Comparison of ENCODE assay signal across 8 cellular contexts in the genomic region with DNA sequence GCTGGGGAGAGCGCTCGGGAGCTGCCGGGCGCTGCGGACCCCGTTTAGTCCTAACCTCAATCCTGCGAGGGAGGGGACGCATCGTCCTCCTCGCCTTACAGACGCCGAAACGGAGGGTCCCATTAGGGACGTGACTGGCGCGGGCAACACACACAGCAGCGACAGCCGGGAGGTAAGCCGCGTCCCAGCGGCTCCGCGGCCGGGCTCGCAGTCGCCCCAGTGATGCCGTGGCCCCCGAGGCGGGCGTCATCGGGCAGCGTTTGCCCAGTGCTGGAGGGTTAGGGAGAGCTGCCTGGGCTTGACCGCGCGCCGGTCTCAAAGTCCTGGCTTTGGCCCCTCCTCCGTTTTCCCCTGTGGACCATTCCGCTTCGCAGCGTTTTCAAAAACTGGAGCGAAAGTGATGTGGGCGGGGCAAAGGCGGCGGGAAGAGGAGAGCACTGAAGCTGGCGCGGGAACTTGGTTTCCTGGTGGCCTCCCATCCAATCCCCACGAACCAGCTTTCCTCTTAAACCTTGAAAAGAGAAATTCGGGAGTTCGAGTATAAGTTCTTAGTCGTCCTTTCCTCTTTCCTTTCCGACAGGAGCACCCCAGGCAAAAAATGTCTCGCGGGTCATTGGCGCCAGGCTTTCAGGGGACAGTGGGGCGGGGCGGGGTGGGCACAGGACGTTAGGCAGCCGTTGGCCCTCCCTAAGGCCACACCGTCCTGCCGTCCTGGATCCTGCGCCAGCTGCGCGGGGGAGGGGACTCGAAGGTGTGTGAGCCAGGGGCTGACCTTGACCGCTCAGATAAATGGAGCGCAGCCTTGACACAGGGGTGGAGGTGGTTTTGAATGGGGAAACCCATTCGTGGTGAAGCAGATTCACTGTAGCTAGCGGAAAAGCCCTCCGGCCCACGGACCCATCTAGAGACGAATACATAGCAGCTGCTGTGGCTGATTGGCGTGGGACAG. TPM values are rescaled to one million over a fixed set of nuclear protein-coding genes. Genes with fewer than 3 reads are reported as not detected.
DNase-seq lines count a peak whose midpoint lies in the region; ATAC-seq, FAIRE-seq and TF ChIP-seq lines count a peak whose summit lies in the region.

No MANE protein-coding gene starts in this region.

- H4K91ac ChIP-seq in trophoblast cell (ENCODE audit: low read depth, low read length) = peak overlapping the region; percentile 94

- DNase-seq in GM12891 (ENCODE audit: insufficient read length, low spot score) (peak; percentile 72), NAMALWA (ENCODE audit: low spot score) (peak; percentile 72), SK-N-MC (ENCODE audit: low read depth, low spot score) (no peak), amniotic epithelial cell (ENCODE audit: low read depth) (peak; percentile 76), left cardiac atrium (peak; percentile 84), trophoblast cell (peak; percentile 76 to 90), uterus (peak; percentile 78 to 86)

- H2BK120ac ChIP-seq in trophoblast cell (ENCODE audit: insufficient read depth, low read length, poor library complexity) = peak overlapping the region; percentile 57

- H2BK5ac ChIP-seq in trophoblast cell (ENCODE audit: low read depth, low read length, poor library complexity) = peak overlapping the region; percentile 93

- H4K8ac ChIP-seq in trophoblast cell (ENCODE audit: low read depth, low read length) = peak overlapping the region; percentile 90

- intact Hi-C loops in left cardiac atrium (cut with DNase I) = no loop called here
- intact Hi-C loops in uterus (cut with DNase I; ENCODE audit: low total_unique reads) = no loop called here

- no CpG with 5 or more reads among the region's 72 CpGs for WGBS in trophoblast cell (ENCODE audit: extremely low coverage, insufficient coverage, insufficient read length)

- H3K27ac ChIP-seq in SK-N-MC (peak overlapping the region; percentile 81), trophoblast cell (ENCODE audit: low read depth, low read length) (peak overlapping the region; percentile 91), uterus (peak overlapping the region; percentile 13 to 31)

- FAIRE-seq in GM12891 (lab: Jason Lieb, UNC) = peak; percentile 67

- H3K4me3 ChIP-seq in SK-N-MC (peak overlapping the region; percentile 94), trophoblast cell (ENCODE audit: low read depth, low read length) (peak overlapping the region; percentile 97), uterus (peak overlapping the region; percentile 50 to 55)

- H3K4ac ChIP-seq in trophoblast cell (ENCODE audit: low read depth, low read length) = peak overlapping the region; percentile 61

- H3K18ac ChIP-seq in trophoblast cell (ENCODE audit: low read length) = peak overlapping the region; percentile 80

- peak overlapping the region; percentile 15 for H2AK5ac ChIP-seq in trophoblast cell (ENCODE audit: low read length)

- ATAC-seq in HG02610 (IDR thresholded peaks at IDR 0.05; ENCODE audit: unreplicated experiment) = peak; percentile 62
- ATAC-seq in left cardiac atrium = peak; percentile 90 to 96

- H3K36me3 ChIP-seq in SK-N-MC (ENCODE audit: insufficient read depth, low read length) (peaks cover 37% of the 10 kb centered on the region), trophoblast cell (ENCODE audit: control insufficient read depth in 1 of 2, insufficient read depth in 2 of 2, low read length in 2 of 2) (peaks cover 16 to 17% of the 10 kb centered on the region in 2 experiments), uterus (no peaks in the 10 kb centered on the region)

- peak overlapping the region; percentile 93 for H2AFZ ChIP-seq in trophoblast cell (ENCODE audit: insufficient read depth, low read length, poor library complexity)

- TF ChIP-seq CTCF in uterus (IDR thresholded peaks at IDR 0.05) = no peak

- H3K4me1 ChIP-seq in trophoblast cell (ENCODE audit: control insufficient read depth in 1 of 2, insufficient read depth in 2 of 2, low read length in 2 of 2) = peaks cover 4 to 5% of the 10 kb centered on the region in 2 experiments
- no peaks in the 10 kb centered on the region for H3K4me1 ChIP-seq in uterus

- peak overlapping the region; percentile 81 for H3K14ac ChIP-seq in trophoblast cell (ENCODE audit: low read length)

- H3K79me2 ChIP-seq in trophoblast cell (ENCODE audit: control insufficient read depth, insufficient read depth, low read length, poor library complexity) = peaks cover 15% of the 10 kb centered on the region

- peak overlapping the region; percentile 93 for H3K4me2 ChIP-seq in trophoblast cell (ENCODE audit: low read length)

- H3K9me3 ChIP-seq in SK-N-MC (ENCODE audit: low read depth, low read length) (0 out of 2 replicates have a peak, but pooled peaks cover 3% of the 10 kb centered on the region), trophoblast cell (ENCODE audit: insufficient read depth, low read depth, low read length) (no peaks in the 10 kb centered on the region), uterus (no peaks in the 10 kb centered on the region)

- H3K27me3 ChIP-seq in trophoblast cell (ENCODE audit: insufficient read depth, low read length) = no peaks in the 10 kb centered on the region
- peaks cover 0 to 3% of the 10 kb centered on the region in 2 donors for H3K27me3 ChIP-seq in uterus

- H3K79me1 ChIP-seq in trophoblast cell (ENCODE audit: low read length) = peaks cover 16% of the 10 kb centered on the region

- peak overlapping the region; percentile 52 for H3K23ac ChIP-seq in trophoblast cell (ENCODE audit: low read length)

- peak overlapping the region; percentile 76 for H4K12ac ChIP-seq in trophoblast cell (ENCODE audit: low read depth, low read length)

- peak; percentile 34; the same call in 1 of the 2 replicates for TF ChIP-seq POLR2A in GM12891 (IDR thresholded peaks at IDR 0.05; ENCODE audit: low read depth, low read length)
- no peak for TF ChIP-seq POLR2A in uterus (IDR thresholded peaks at IDR 0.05)

- H3K9ac ChIP-seq in SK-N-MC (ENCODE audit: insufficient read length) (peak overlapping the region; percentile 87), trophoblast cell (ENCODE audit: low read length) (peak overlapping the region; percentile 87)

- H2BK12ac ChIP-seq in trophoblast cell (ENCODE audit: low read length) = peak overlapping the region; percentile 1

TF ChIP-seq in GM12891, 5 proteins besides CTCF, POLR2A, EP300 and RAD21:
- peak; percentile 56; the same call in 1 of the 2 replicates for TF ChIP-seq TAF1 (IDR thresholded peaks at IDR 0.05; ENCODE audit: low read depth, low read length)
- TF ChIP-seq POU2F2 (IDR thresholded peaks at IDR 0.05; ENCODE audit: low read depth, low read length) = 0 out of 2 replicates have a peak, but pooled peaks have one; percentile 7
- peak; percentile 54 for TF ChIP-seq POLR2AphosphoS5 (IDR thresholded peaks at IDR 0.05; ENCODE audit: low read depth, low read length)
- TF ChIP-seq PAX5 (IDR thresholded peaks at IDR 0.05; ENCODE audit: insufficient read depth, low read length, severe bottlenecking) = no peak

RNA-seq across cellular contexts. Expression of gene TYMS, which starts 0.8 kb away (rescaled TPM):
- polyA plus RNA-seq in GM12891 (2012; ENCODE audit: low read depth, missing spikeins) = 210 TPM
- 1 to 10 TPM; 3.8 to 7.3 TPM for total RNA-seq in left cardiac atrium
- polyA plus RNA-seq in trophoblast cell (2013) = 79.9 and 81.7 TPM in 2 replicates
- total RNA-seq in uterus = 10 to 100 TPM in 1 of 4 donors, 1 to 10 TPM in 1, under 1 TPM in 1, not detected in 1; 0.26 to 28.6 (median 4.8) TPM

RNA-seq across cellular contexts. Expression of gene ENOSF1, which starts 54.2 kb away (rescaled TPM):
- polyA plus RNA-seq in GM12891 (2012; ENCODE audit: low read depth, missing spikeins) = 27.7 TPM
- 10 to 100 TPM; 35.6 to 41.5 TPM for total RNA-seq in left cardiac atrium
- 7.4 and 8.1 TPM in 2 replicates for polyA plus RNA-seq in trophoblast cell (2013)
- 100 to 1,000 TPM in 1 of 4 donors, 10 to 100 TPM in 3; 12.0 to 110 (median 38.5) TPM for total RNA-seq in uterus

Comparison
In these comparisons a context has a peak if more than half of its experiments do, and no peak if none do; other contexts are left out.
1. H3K27ac ChIP-seq: peak in every context shown above with its lines; median percentile 91 in trophoblast cell; 81 in SK-N-MC; 22 in uterus.